In genomic region chr3:42999212-42999611, GRCh38 we compare ENCODE assay signal across 17 cellular contexts. TPM values are rescaled to one million over a fixed set of nuclear protein-coding genes. Genes with fewer than 3 reads are reported as not detected.
"Had no signal": no experiment of that assay in that cellular context is flagged by ENCODE, and none has a peak within 500 bp of the region (broad histone marks: within the 10 kb centered on the region; RNA-seq: fewer than 3 reads in every experiment).

No MANE protein-coding gene starts in this region.

- H3K36me3 ChIP-seq: adrenal gland, heart right ventricle, left lung had no signal

- H3K27ac ChIP-seq: epithelial cell of prostate had no signal

- H3K4me3 ChIP-seq: adrenal gland, heart right ventricle, left lung, smooth muscle cell had no signal

- H3K4me1 ChIP-seq: left lung had no signal

- ATAC-seq: activated T-helper 17 cell treated with anti-CD3 and anti-CD28 coated beads, Interleukin-2, amount 50 U/mL, for 72 hours; effector memory CD8-positive, alpha-beta T cell; heart right ventricle; left lung; Right ventricle myocardium inferior; SK-N-SH treated with all-trans-retinoic acid at 6 μM for 48 hours; stimulated activated naive B cell treated with anti-CD40 and anti-IgM and Interleukin-4, amounts not matched to agents 10 μg/mL and 1 μg/mL and 100 μg/mL, for 72 hours; WTC11 had no signal

- H3K27me3 ChIP-seq: adrenal gland, heart right ventricle, left lung had no signal

- DNase-seq: activated CD4-positive, alpha-beta T cell treated with anti-CD3 and anti-CD28 coated beads, Interleukin-2, amount 10 ng/mL, durations not matched to agents 7 days and 5 days; activated CD8-positive, alpha-beta memory T cell treated with anti-CD3 and anti-CD28 coated beads for 24 hours; activated naive CD4-positive, alpha-beta T cell treated with anti-CD3 and anti-CD28 coated beads, Interleukin-2, amount 10 ng/mL, durations not matched to agents 7 days and 5 days; adrenal gland; effector memory CD8-positive, alpha-beta T cell; heart right ventricle; islet precursor cell; left lung; mesenchymal stem cell; nephron progenitor cell; stimulated activated naive B cell treated with anti-CD40 and anti-IgM and Interleukin-4, amounts not matched to agents 10 μg/mL and 1 μg/mL and 100 μg/mL, for 72 hours had no signal

- H3K4me2 ChIP-seq: smooth muscle cell had no signal

- H3K9me3 ChIP-seq: adrenal gland, heart right ventricle, left lung had no signal

RNA-seq across cellular contexts. Expression of gene GASK1A, which starts 20.1 kb away (rescaled TPM):
- total RNA-seq: activated CD4-positive, alpha-beta T cell treated with anti-CD3 and anti-CD28 coated beads, Interleukin-2, amount 10 ng/mL, durations not matched to agents 7 days and 5 days; activated T-helper 17 cell treated with anti-CD3 and anti-CD28 coated beads, Interleukin-2, amount 50 U/mL, for 72 hours had no signal
- polyA plus RNA-seq: smooth muscle cell had no signal
